In genomic region chr1:39410915-39411436, GRCh38 we compare ENCODE assay signal across 9 cellular contexts.
DNase-seq lines count a peak whose midpoint lies in the region; ATAC-seq and TF ChIP-seq lines count a peak whose summit lies in the region.
"Had no signal": no experiment of that assay in that cellular context is flagged by ENCODE, and none has a peak within 500 bp of the region (broad histone marks: within the 10 kb centered on the region; RNA-seq: fewer than 3 reads in every experiment).

No MANE protein-coding gene starts in this region.

- H3K4me1 Mint-ChIP-seq in H9 (peaks cover 55 to 63% of the 10 kb centered on the region in 2 experiments), neural progenitor cell (peaks cover 70% of the 10 kb centered on the region)
- peaks cover 44% of the 10 kb centered on the region for H3K4me1 Mint-ChIP-seq in activated T-helper 1 cell treated with anti-CD3 and anti-CD28 coated beads, Interleukin-12 subunit alpha, Interleukin-12 subunit beta, Interleukin-2, Interleukin-4 antibody, amounts not matched to agents 30 ng/mL and 10 ng/mL and 1 ng/mL, durations not matched to agents 14 hours and 24 hours and 36 hours (ENCODE audit: low read depth)

- no peak overlapping the region for H3K27ac Mint-ChIP-seq in H9
- peak overlapping the region; percentile 4 for H3K27ac Mint-ChIP-seq in activated T-helper 1 cell treated with anti-CD3 and anti-CD28 coated beads, Interleukin-12 subunit alpha, Interleukin-12 subunit beta, Interleukin-2, Interleukin-4 antibody, amounts not matched to agents 30 ng/mL and 10 ng/mL and 1 ng/mL, durations not matched to agents 14 hours and 24 hours and 36 hours
- no peak overlapping the region for H3K27ac Mint-ChIP-seq in neural progenitor cell

- H3K4me3 Mint-ChIP-seq in H9 (peak overlapping the region; percentile 70 to 80), neural progenitor cell (peak overlapping the region; percentile 71)
- H3K4me3 Mint-ChIP-seq in activated T-helper 1 cell treated with anti-CD3 and anti-CD28 coated beads, Interleukin-12 subunit alpha, Interleukin-12 subunit beta, Interleukin-2, Interleukin-4 antibody, amounts not matched to agents 30 ng/mL and 10 ng/mL and 1 ng/mL, durations not matched to agents 14 hours and 24 hours and 36 hours: no peak overlapping the region

- no peak overlapping the region for H4K8ac ChIP-seq in H9 (replicated peaks; ENCODE audit: insufficient read length, low read depth, low read length)

- H4K20me1 ChIP-seq in H9 (ENCODE audit: control insufficient read depth, insufficient read depth, insufficient read length) (no peaks in the 10 kb centered on the region), PC-3 (ENCODE audit: low read length) (peaks cover 36% of the 10 kb centered on the region), neural progenitor cell (ENCODE audit: low read depth) (peaks cover 82% of the 10 kb centered on the region)

- DNase-seq in AG08395 (ENCODE audit: low spot score): peak; percentile 85
- DNase-seq in H9: peak; percentile 65
- peak; percentile 89 for DNase-seq in PC-3
- no peak for DNase-seq in activated T-helper 1 cell treated with anti-CD3 and anti-CD28 coated beads, Interleukin-12 subunit alpha, Interleukin-12 subunit beta, Interleukin-2, Interleukin-4 antibody, amounts not matched to agents 30 ng/mL and 10 ng/mL and 1 ng/mL, durations not matched to agents 14 hours and 24 hours and 36 hours (ENCODE audit: low spot score)
- peak; percentile 92 for DNase-seq in fibroblast of villous mesenchyme (ENCODE audit: low read depth)
- DNase-seq in neural progenitor cell (ENCODE audit: low spot score): peak; percentile 72
- DNase-seq in substantia nigra (lab: John Stamatoyannopoulos, UW): peak in 30 of 49 donors; percentile 13 to 63 (median 38)

- intact Hi-C loops in PC-3 (cut with micrococcal nuclease): no loop called here
- intact Hi-C loops in activated T-helper 1 cell treated with anti-CD3 and anti-CD28 coated beads, Interleukin-12 subunit alpha, Interleukin-12 subunit beta, Interleukin-2, Interleukin-4 antibody, amounts not matched to agents 30 ng/mL and 10 ng/mL and 1 ng/mL, durations not matched to agents 14 hours and 24 hours and 36 hours (cut with micrococcal nuclease): loop anchor here (1.0 kb wide), 1 partner anchor 313 kb away; no protein-coding TSS in a partner anchor

- H3K4me2 ChIP-seq in H9 (ENCODE audit: insufficient read depth, insufficient read length, low read length): peak overlapping the region; percentile 22
- peak overlapping the region; percentile 92 for H3K4me2 ChIP-seq in PC-3 (ENCODE audit: low read length)
- H3K4me2 ChIP-seq in neural progenitor cell: peak overlapping the region; percentile 94

- TF ChIP-seq CTCF in H9 (conservative IDR thresholded peaks at IDR 0.05): peak; percentile 70
- TF ChIP-seq CTCF in PC-3 (conservative IDR thresholded peaks at IDR 0.05; ENCODE audit: low read depth, low read length): peak; percentile 85
- peak; percentile 87 for TF ChIP-seq CTCF in fibroblast of villous mesenchyme (IDR thresholded peaks at IDR 0.05; ENCODE audit: insufficient read depth, low read depth, low read length)
- peak; percentile 70 for TF ChIP-seq CTCF in neural progenitor cell (IDR thresholded peaks at IDR 0.05)

- no peak overlapping the region for H2AFZ ChIP-seq in H9 (ENCODE audit: low read length)
- H2AFZ ChIP-seq in PC-3 (ENCODE audit: low read length): no peak overlapping the region
- H2AFZ ChIP-seq in neural progenitor cell (replicated peaks): no peak overlapping the region

- H3K27me3 Mint-ChIP-seq in H9 (ENCODE audit: low read depth) (no peaks in the 10 kb centered on the region), neural progenitor cell (ENCODE audit: insufficient read depth, low read depth) (peaks cover 2% of the 10 kb centered on the region)
- no peaks in the 10 kb centered on the region for H3K27me3 Mint-ChIP-seq in activated T-helper 1 cell treated with anti-CD3 and anti-CD28 coated beads, Interleukin-12 subunit alpha, Interleukin-12 subunit beta, Interleukin-2, Interleukin-4 antibody, amounts not matched to agents 30 ng/mL and 10 ng/mL and 1 ng/mL, durations not matched to agents 14 hours and 24 hours and 36 hours (ENCODE audit: insufficient read depth)

- no peak overlapping the region for H3K23ac ChIP-seq in H9 (ENCODE audit: insufficient read length, low read depth, low read length)

- ATAC-seq in PC-3 (peak; percentile 1; the same call in 1 of the 2 replicates), GM19467 (IDR thresholded peaks at IDR 0.05; ENCODE audit: unreplicated experiment) (no peak)

- H3K79me1 ChIP-seq in H9 (ENCODE audit: insufficient read depth, low read depth, low read length, poor library complexity, severe bottlenecking): no peaks in the 10 kb centered on the region

- no peak overlapping the region for H3T11ph ChIP-seq in H9 (ENCODE audit: low read length)

- no peak overlapping the region for H4K5ac ChIP-seq in H9 (ENCODE audit: insufficient read length, low read depth, low read length)

- H3K9me3 ChIP-seq in H9 (ENCODE audit: control insufficient read depth, low read depth, low read length): no peaks in the 10 kb centered on the region
- H3K9me3 ChIP-seq in PC-3 (ENCODE audit: low read length): no peaks in the 10 kb centered on the region
- no peaks in the 10 kb centered on the region for H3K9me3 ChIP-seq in neural progenitor cell (ENCODE audit: low read depth)

- no peak overlapping the region for H2BK5ac ChIP-seq in H9 (ENCODE audit: insufficient read length, low read length)

- H3K27ac ChIP-seq in H9 (ENCODE audit: insufficient read length, low read depth, low read length) (no peak overlapping the region), PC-3 (ENCODE audit: low read length) (no peak overlapping the region), neural progenitor cell (no peak overlapping the region), substantia nigra (ENCODE audit: low read depth, low read length, poor library complexity, severe bottlenecking) (peak overlapping the region; percentile 91)

- peaks cover 28% of the 10 kb centered on the region; the same call in 1 of the 2 replicates for H3K79me2 ChIP-seq in H9 (ENCODE audit: insufficient read depth, low read length)
- peaks cover 60% of the 10 kb centered on the region for H3K79me2 ChIP-seq in PC-3 (ENCODE audit: low read length)
- peaks cover 63% of the 10 kb centered on the region for H3K79me2 ChIP-seq in neural progenitor cell (ENCODE audit: low read depth)

- peaks cover 0 to 28% of the 10 kb centered on the region in 2 experiments; a peak in 3 of 5 replicates for H3K9me3 Mint-ChIP-seq in H9
- H3K9me3 Mint-ChIP-seq in activated T-helper 1 cell treated with anti-CD3 and anti-CD28 coated beads, Interleukin-12 subunit alpha, Interleukin-12 subunit beta, Interleukin-2, Interleukin-4 antibody, amounts not matched to agents 30 ng/mL and 10 ng/mL and 1 ng/mL, durations not matched to agents 14 hours and 24 hours and 36 hours: no peaks in the 10 kb centered on the region
- H3K9me3 Mint-ChIP-seq in neural progenitor cell: peaks cover 2% of the 10 kb centered on the region

- H3K36me3 Mint-ChIP-seq in H9 (ENCODE audit: insufficient read depth in 1 of 3, low read depth in 3 of 3): peaks cover 34 to 38% (median 36%) of the 10 kb centered on the region in 3 experiments
- peaks cover 24% of the 10 kb centered on the region for H3K36me3 Mint-ChIP-seq in activated T-helper 1 cell treated with anti-CD3 and anti-CD28 coated beads, Interleukin-12 subunit alpha, Interleukin-12 subunit beta, Interleukin-2, Interleukin-4 antibody, amounts not matched to agents 30 ng/mL and 10 ng/mL and 1 ng/mL, durations not matched to agents 14 hours and 24 hours and 36 hours (ENCODE audit: low read depth)
- peaks cover 16% of the 10 kb centered on the region for H3K36me3 Mint-ChIP-seq in neural progenitor cell

- POLR2A ChIA-PET in PC-3 (lab: Charles Lee; ENCODE audit: unreplicated experiment): interaction anchor here (0.6 kb wide), 3 partner anchors 19 to 126 kb away, joined by 3 read pairs; no protein-coding TSS in a partner anchor

- no peak overlapping the region for H2BK120ac ChIP-seq in H9 (ENCODE audit: low read depth, low read length, poor library complexity, severe bottlenecking)

- no peak overlapping the region for H2BK12ac ChIP-seq in H9 (ENCODE audit: insufficient read length, low read depth, low read length)

- no peak overlapping the region for H3K56ac ChIP-seq in H9 (ENCODE audit: insufficient read length, low read depth, low read length)

- no peak overlapping the region for H3K4ac ChIP-seq in H9 (ENCODE audit: low read depth, low read length)

- no peak overlapping the region for H2BK20ac ChIP-seq in H9 (ENCODE audit: low read depth, low read length, poor library complexity, severe bottlenecking)

- H3K27me3 ChIP-seq in H9 (ENCODE audit: insufficient read depth, low read length) (no peaks in the 10 kb centered on the region), PC-3 (ENCODE audit: low read length) (no peaks in the 10 kb centered on the region), neural progenitor cell (no peaks in the 10 kb centered on the region)

- no peak overlapping the region for H4K91ac ChIP-seq in H9 (ENCODE audit: insufficient read length, low read depth, low read length)

- peaks cover 6% of the 10 kb centered on the region for H3K23me2 ChIP-seq in H9 (ENCODE audit: insufficient read length, low read depth, low read length, poor library complexity, severe bottlenecking)

- H2AK5ac ChIP-seq in H9 (ENCODE audit: insufficient read length, low read length): no peak overlapping the region

- H3K36me3 ChIP-seq in PC-3 (ENCODE audit: low read depth, low read length) (no peaks in the 10 kb centered on the region), neural progenitor cell (no peaks in the 10 kb centered on the region)
- H3K36me3 ChIP-seq: HAP-1 had no signal

- WGBS in H9 (ENCODE audit: extremely low coverage, insufficient read length, low lambda C conversion rate): no CpG with 5 or more reads among the region's 3 CpGs

- H3K9me2 ChIP-seq in PC-3 (replicated peaks; ENCODE audit: low read length): no peaks in the 10 kb centered on the region

- H3K4me3 ChIP-seq in PC-3 (ENCODE audit: low read length) (peak overlapping the region; percentile 92), fibroblast of villous mesenchyme (ENCODE audit: low read depth, low read length) (peak overlapping the region; percentile 67), neural progenitor cell (peak overlapping the region; percentile 90)
- H3K4me3 ChIP-seq: HAP-1 had no signal

- H3K4me1 ChIP-seq in H9 (ENCODE audit: insufficient read depth, low read length) (peaks cover 15% of the 10 kb centered on the region; the same call in 1 of the 2 replicates), PC-3 (ENCODE audit: insufficient read depth, low read length) (peaks cover 50% of the 10 kb centered on the region), neural progenitor cell (peaks cover 57% of the 10 kb centered on the region)

- no peak overlapping the region for H2BK15ac ChIP-seq in H9 (ENCODE audit: low read depth, low read length)

- H3K9ac ChIP-seq in H9 (ENCODE audit: extremely low read depth, insufficient read length, low read length): no peak overlapping the region
- 0 out of 2 replicates have a peak overlapping the region, but pooled peaks have one; percentile 3 for H3K9ac ChIP-seq in PC-3 (ENCODE audit: low read length)
- H3K9ac ChIP-seq in neural progenitor cell: peak overlapping the region; percentile 15

- no peak overlapping the region for H3K18ac ChIP-seq in H9 (ENCODE audit: insufficient read length, low read depth, low read length)

- BruUV-seq in PC-3 (replicated peaks; lab: Mats Ljungman, UMichigan): no TSS peak

- CTCF ChIA-PET in PC-3 (lab: Charles Lee): interaction anchor here (0.5 to 2.4 kb wide), 10 partner anchors 12 to 380 kb away, joined by 3 to 19 read pairs (median 6); no protein-coding TSS in a partner anchor

- no peak overlapping the region for H3K14ac ChIP-seq in H9 (ENCODE audit: insufficient read depth, low read length)

- H3F3A ChIP-seq in PC-3 (ENCODE audit: low read length, unreplicated experiment): peaks cover 5% of the 10 kb centered on the region
- peaks cover 46% of the 10 kb centered on the region for H3F3A ChIP-seq in neural progenitor cell (ENCODE audit: low read depth)

Comparison
In these comparisons a context has a peak if more than half of its experiments do, and no peak if none do; other contexts are left out.
1. H3K4me2 ChIP-seq: peak in every context shown above with its lines; median percentile 94 in neural progenitor cell; 92 in PC-3; 22 in H9.